1 cellular context compared by ENCODE assay signal in the genomic region with DNA sequence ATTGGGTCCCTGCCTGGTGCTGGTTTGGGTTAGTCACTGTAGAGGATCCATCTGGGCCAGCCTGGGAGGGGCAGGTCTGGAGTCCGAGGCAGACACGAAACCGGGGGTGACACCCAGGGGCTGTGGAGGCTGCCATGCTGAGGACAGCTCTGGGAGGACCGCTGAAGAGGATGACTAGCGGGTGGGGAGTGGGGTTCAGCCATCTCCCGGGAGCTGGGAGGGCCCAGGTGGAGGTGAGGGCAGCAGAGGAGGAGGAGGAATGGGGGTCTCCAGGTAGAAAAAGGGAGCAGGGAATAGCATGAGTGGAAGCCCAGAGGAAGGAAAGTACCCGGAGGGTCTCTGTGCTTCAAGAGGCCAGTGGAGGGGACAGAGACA.
TF ChIP-seq lines count a peak whose summit lies in the region.

No MANE protein-coding gene starts in this region.

TF ChIP-seq in SK-N-SH, 30 proteins besides CTCF, POLR2A, EP300 and RAD21 (continued from another document):
- TF ChIP-seq POLR2AphosphoS5 (IDR thresholded peaks at IDR 0.05; ENCODE audit: low read depth, low read length), result no peak
- no peak for TF ChIP-seq RXRA (IDR thresholded peaks at IDR 0.05; ENCODE audit: borderline replicate concordance, low read depth)
- no peak for TF ChIP-seq EZH2phosphoT487 (IDR thresholded peaks at IDR 0.05; ENCODE audit: borderline replicate concordance, low read depth)
- TF ChIP-seq RFX5 (IDR thresholded peaks at IDR 0.05; ENCODE audit: low read length), result no peak
- no peak for TF ChIP-seq PBX3 (IDR thresholded peaks at IDR 0.05)
- TF ChIP-seq TAF1 (IDR thresholded peaks at IDR 0.05; ENCODE audit: borderline replicate concordance, low read depth, low read length), result no peak
- no peak for TF ChIP-seq ELF1 (IDR thresholded peaks at IDR 0.05)
